ENCODE assay signal across 10 cellular contexts in genomic region chr6:38443341-38443740, GRCh38.
A peak's percentile ranks its signal among the peaks of the same experiment; 100 is the strongest.
DNase-seq lines count a peak whose midpoint lies in the region.
"Had no signal": no experiment of that assay in that cellular context is flagged by ENCODE, and none has a peak within 500 bp of the region (broad histone marks: within the 10 kb centered on the region; RNA-seq: fewer than 3 reads in every experiment).

No MANE protein-coding gene starts in this region.

- H3K27me3 Mint-ChIP-seq in activated naive CD4-positive, alpha-beta T cell treated with anti-CD3 and anti-CD28 coated beads for 36 hours (ENCODE audit: low read depth) = no peaks in the 10 kb centered on the region

- H3K9me3 Mint-ChIP-seq in activated naive CD4-positive, alpha-beta T cell treated with anti-CD3 and anti-CD28 coated beads for 36 hours = no peaks in the 10 kb centered on the region

- H3K36me3 Mint-ChIP-seq in activated naive CD4-positive, alpha-beta T cell treated with anti-CD3 and anti-CD28 coated beads for 36 hours (ENCODE audit: low read depth) = no peaks in the 10 kb centered on the region

- H3K4me3 Mint-ChIP-seq in activated naive CD4-positive, alpha-beta T cell treated with anti-CD3 and anti-CD28 coated beads for 36 hours = no peak overlapping the region

- H3K27ac Mint-ChIP-seq in activated naive CD4-positive, alpha-beta T cell treated with anti-CD3 and anti-CD28 coated beads for 36 hours = no peak overlapping the region

- CTCF ChIA-PET in activated naive CD4-positive, alpha-beta T cell treated with anti-CD3 and anti-CD28 coated beads for 36 hours (lab: Charles Lee) = no interaction called here

- intact Hi-C loops in activated naive CD4-positive, alpha-beta T cell treated with anti-CD3 and anti-CD28 coated beads for 36 hours (cut with micrococcal nuclease) = no loop called here

- DNase-seq in EH (ENCODE audit: low read depth) = peak; percentile 15
- DNase-seq in MV-4-11 (lab: John Stamatoyannopoulos, UW) = peak; percentile 96
- peak; percentile 47 for DNase-seq in astrocyte of the hippocampus (ENCODE audit: low read depth, low spot score)
- peak; percentile 20 for DNase-seq in midbrain (lab: John Stamatoyannopoulos, UW)
- no peak for DNase-seq in activated naive CD4-positive, alpha-beta T cell treated with anti-CD3 and anti-CD28 coated beads for 36 hours
- DNase-seq in effector CD8-positive, alpha-beta T cell (lab: John Stamatoyannopoulos, UW) = no peak
- no peak for DNase-seq in occipital lobe (lab: John Stamatoyannopoulos, UW)
- DNase-seq in stimulated activated CD4-positive, alpha-beta T cell treated with anti-CD3 and anti-CD28 coated beads, Interleukin-4, amount 100 ng/mL, for 4 hours = no peak
- DNase-seq: esophagus squamous epithelium, NCI-H345 had no signal

- peaks cover 11% of the 10 kb centered on the region for H3K4me1 Mint-ChIP-seq in activated naive CD4-positive, alpha-beta T cell treated with anti-CD3 and anti-CD28 coated beads for 36 hours (ENCODE audit: low read depth)

Comparison
In these comparisons a context has a peak if more than half of its experiments do, and no peak if none do; other contexts are left out.
1. DNase-seq: peak in EH (single experiment), MV-4-11 (single experiment), astrocyte of the hippocampus (single experiment) and midbrain (single experiment); none in activated naive CD4-positive, alpha-beta T cell treated with anti-CD3 and anti-CD28 coated beads for 36 hours (single experiment), effector CD8-positive, alpha-beta T cell (single experiment), occipital lobe (single experiment) and stimulated activated CD4-positive, alpha-beta T cell treated with anti-CD3 and anti-CD28 coated beads, Interleukin-4, amount 100 ng/mL, for 4 hours (0 of 2).